In genomic region chr1:197850042-197850441, GRCh38 we compare ENCODE assay signal across 16 cellular contexts. TPM values are rescaled to one million over a fixed set of nuclear protein-coding genes. Genes with fewer than 3 reads are reported as not detected.
DNase-seq lines count a peak whose midpoint lies in the region; ATAC-seq, FAIRE-seq and TF ChIP-seq lines count a peak whose summit lies in the region.
"Had no signal": no experiment of that assay in that cellular context is flagged by ENCODE, and none has a peak within 500 bp of the region (broad histone marks: within the 10 kb centered on the region; RNA-seq: fewer than 3 reads in every experiment).

No MANE protein-coding gene starts in this region.

- no peaks in the 10 kb centered on the region for H3K9me3 Mint-ChIP-seq in mesothelial cell of epicardium

- no TSS peak for BruUV-seq in K562 (replicated peaks; lab: Mats Ljungman, UMichigan)

- no peak overlapping the region for H3K9ac ChIP-seq in K562 (ENCODE audit: insufficient read depth in 1 of 2, low read depth in 2 of 2, low read length in 2 of 2)
- H3K9ac ChIP-seq: BLaER1 treated with 17β-estradiol and CSF1 and Interleukin-3, amounts not matched to agents 10 nM and 100 nM had no signal

- H3K4me3 ChIP-seq in right atrium auricular region (no peak overlapping the region), K562 (no peak overlapping the region), pancreas (no peak overlapping the region)
- H3K4me3 ChIP-seq: BLaER1 treated with 17β-estradiol and CSF1 and Interleukin-3, amounts not matched to agents 10 nM and 100 nM had no signal

- no peak for TF ChIP-seq CTCF in right atrium auricular region (IDR thresholded peaks at IDR 0.05)
- no peak for TF ChIP-seq CTCF in K562 (IDR thresholded peaks at IDR 0.05 in 2 of 3, conservative IDR thresholded peaks at IDR 0.05 in 1 of 3; ENCODE audit: insufficient read depth in 2 of 3, low read depth in 1 of 3, low read length in 3 of 3)
- TF ChIP-seq CTCF in mesothelial cell of epicardium (IDR thresholded peaks at IDR 0.05; ENCODE audit: unreplicated experiment) = no peak
- no peak for TF ChIP-seq CTCF in pancreas (IDR thresholded peaks at IDR 0.05)
- no peak for TF ChIP-seq CTCF in GM10248 (IDR thresholded peaks at IDR 0.05; ENCODE audit: control extremely low read depth, extremely low read depth, low read depth, missing control alignments)

- H3K4me1 ChIP-seq in right atrium auricular region = no peaks in the 10 kb centered on the region
- H3K4me1 ChIP-seq in K562 (replicated peaks in 1 of 2; ENCODE audit: control insufficient read depth in 2 of 2, insufficient read depth in 2 of 2, low read length in 2 of 2) = peaks cover 0 to 5% of the 10 kb centered on the region in 2 experiments; a peak in 3 of 5 replicates
- no peaks in the 10 kb centered on the region for H3K4me1 ChIP-seq in pancreas
- H3K4me1 ChIP-seq: BLaER1 treated with 17β-estradiol and CSF1 and Interleukin-3, amounts not matched to agents 10 nM and 100 nM had no signal

- no peak overlapping the region for H2AFZ ChIP-seq in K562 (ENCODE audit: low read depth, low read length)

- no peaks in the 10 kb centered on the region for H3K36me3 Mint-ChIP-seq in mesothelial cell of epicardium
- H3K36me3 Mint-ChIP-seq: CD4-positive, CD25-positive, alpha-beta regulatory T cell had no signal

- TF ChIP-seq EP300 in K562 (IDR thresholded peaks at IDR 0.05; ENCODE audit: low read length) = no peak

- no peaks in the 10 kb centered on the region for H3K9me3 ChIP-seq in right atrium auricular region
- H3K9me3 ChIP-seq in K562 (replicated peaks; ENCODE audit: control insufficient read depth, insufficient read depth, low read depth, low read length) = no peaks in the 10 kb centered on the region
- H3K9me3 ChIP-seq in pancreas = no peaks in the 10 kb centered on the region
- H3K9me3 ChIP-seq: BLaER1 treated with 17β-estradiol and CSF1 and Interleukin-3, amounts not matched to agents 10 nM and 100 nM had no signal

- CTCF ChIA-PET in K562 (lab: Yijun Ruan, JAX; ENCODE audit: low intra/inter-chr PET ratio) = interaction anchor here (0.6 kb wide), 1 partner anchor 39 kb away, joined by 4 read pairs; no protein-coding TSS in a partner anchor
- CTCF ChIA-PET in GM10248 (lab: Yijun Ruan, JAX) = no interaction called here

- H3K4me3 Mint-ChIP-seq in mesothelial cell of epicardium = no peak overlapping the region
- H3K4me3 Mint-ChIP-seq: CD4-positive, CD25-positive, alpha-beta regulatory T cell had no signal

- in situ Hi-C loops in K562 (cut with MboI) = no loop called here

- FAIRE-seq in K562 (lab: Jason Lieb, UNC) (peak; percentile 65), pancreas (lab: Jason Lieb, UNC) (no peak)
- FAIRE-seq: H54 had no signal

- no peak overlapping the region for H3K27ac ChIP-seq in right atrium auricular region
- no peak overlapping the region for H3K27ac ChIP-seq in K562 (ENCODE audit: extremely low read depth, low read depth, low read length)
- no peak overlapping the region for H3K27ac ChIP-seq in pancreas
- H3K27ac ChIP-seq: BLaER1 treated with 17β-estradiol and CSF1 and Interleukin-3, amounts not matched to agents 10 nM and 100 nM; HL-60 had no signal

- 5% methylated on average over 4 of the region's 4 CpGs for WGBS in K562 (ENCODE audit: insufficient coverage, low coverage, missing lambda C conversion rate)
- WGBS in pancreas, 2 donors = 35 to 37% methylated on average over 4 of the region's 4 CpGs

- no peaks in the 10 kb centered on the region for H3K36me3 ChIP-seq in right atrium auricular region
- no peaks in the 10 kb centered on the region for H3K36me3 ChIP-seq in K562 (ENCODE audit: control insufficient read depth, insufficient read depth, low read length)
- H3K36me3 ChIP-seq in pancreas = no peaks in the 10 kb centered on the region
- H3K36me3 ChIP-seq: BLaER1 treated with 17β-estradiol and CSF1 and Interleukin-3, amounts not matched to agents 10 nM and 100 nM had no signal

- ATAC-seq in Right ventricle myocardium inferior = no peak
- peak; percentile 71 for ATAC-seq in K562
- ATAC-seq in pancreas = no peak
- ATAC-seq: HCT116 had no signal

- intact Hi-C loops in Right ventricle myocardium inferior (cut with DNase I) = no loop called here
- intact Hi-C loops in K562 (cut with micrococcal nuclease) = no loop called here
- intact Hi-C loops in pancreas (cut with DNase I) = no loop called here

- peaks cover 17% of the 10 kb centered on the region for H3K4me1 Mint-ChIP-seq in mesothelial cell of epicardium
- H3K4me1 Mint-ChIP-seq: CD4-positive, CD25-positive, alpha-beta regulatory T cell had no signal

- TF ChIP-seq RAD21 in K562 (CRISPR knock-in tag; conservative IDR thresholded peaks at IDR 0.05 in 1 of 2, IDR thresholded peaks at IDR 0.05 in 1 of 2) = no peak

- H3K27me3 ChIP-seq in right atrium auricular region = no peaks in the 10 kb centered on the region
- H3K27me3 ChIP-seq in K562 (ENCODE audit: control insufficient read depth in 2 of 2, insufficient read depth in 2 of 2, low read length in 2 of 2) = no peaks in the 10 kb centered on the region
- H3K27me3 ChIP-seq in pancreas = no peaks in the 10 kb centered on the region
- H3K27me3 ChIP-seq: BLaER1 treated with 17β-estradiol and CSF1 and Interleukin-3, amounts not matched to agents 10 nM and 100 nM had no signal

- peak overlapping the region; percentile 18 for H3K27ac Mint-ChIP-seq in mesothelial cell of epicardium
- H3K27ac Mint-ChIP-seq: CD4-positive, CD25-positive, alpha-beta regulatory T cell had no signal

- POLR2A ChIA-PET in K562 (lab: Yijun Ruan, JAX) = no interaction called here
- POLR2A ChIA-PET in GM10248 (lab: Yijun Ruan, JAX) = no interaction called here

- no peak overlapping the region for H3K4me2 ChIP-seq in K562 (ENCODE audit: insufficient read depth, low read length)
- H3K4me2 ChIP-seq: BLaER1 treated with 17β-estradiol and CSF1 and Interleukin-3, amounts not matched to agents 10 nM and 100 nM had no signal

- H3K9me1 ChIP-seq in K562 (ENCODE audit: control insufficient read depth, insufficient read depth, low read length) = no peaks in the 10 kb centered on the region

- no peaks in the 10 kb centered on the region for H3K79me2 ChIP-seq in K562 (ENCODE audit: control insufficient read depth, insufficient read depth, low read length)

- TF ChIP-seq POLR2A in K562 (conservative IDR thresholded peaks at IDR 0.05) = no peak

- H4K20me1 ChIP-seq in K562 (replicated peaks; ENCODE audit: control insufficient read depth, insufficient read depth, low read length) = no peaks in the 10 kb centered on the region
- H4K20me1 ChIP-seq: BLaER1 treated with 17β-estradiol and CSF1 and Interleukin-3, amounts not matched to agents 10 nM and 100 nM had no signal

- DNase-seq in Right ventricle myocardium inferior (ENCODE audit: missing footprints) (peak; percentile 37), right atrium auricular region (ENCODE audit: low spot score) (no peak), K562 (ENCODE audit: extremely low read depth in 1 of 4, low spot score in 3 of 4) (peak in 1 of 4 experiments; percentile 59), mesothelial cell of epicardium (ENCODE audit: low spot score in 2 of 2, unreplicated experiment in 2 of 2) (no peak), pancreas (no peak), GM10248 (ENCODE audit: extremely low spot score) (no peak), NCI-H1417 treated with DMSO at 0.1 percent for 48 hours (lab: John Stamatoyannopoulos, UW) (no peak)
- DNase-seq: 8988T; AML-193; CD4-positive, CD25-positive, alpha-beta regulatory T cell; DMS53; GF-D8 had no signal

- peaks cover 2% of the 10 kb centered on the region for H3K27me3 Mint-ChIP-seq in mesothelial cell of epicardium (ENCODE audit: low read depth)

TF ChIP-seq in K562, 482 proteins besides CTCF, POLR2A, EP300 and RAD21 (continues in another document):
- TF ChIP-seq MEIS2 (IDR thresholded peaks at IDR 0.05; ENCODE audit: partially characterized antibody) (peak; percentile 46), FOXP4 (CRISPR knock-in tag; IDR thresholded peaks at IDR 0.05; ENCODE audit: borderline replicate concordance) (no peak), FOSL1 (tag; conservative IDR thresholded peaks at IDR 0.05) (no peak), OTX1 (CRISPR knock-in tag; IDR thresholded peaks at IDR 0.05) (no peak), ZZZ3 (IDR thresholded peaks at IDR 0.05) (no peak)

RNA-seq across cellular contexts. Expression of gene C1orf53, which starts 52.4 kb away (rescaled TPM):
- 4.9 TPM for total RNA-seq in Right ventricle myocardium inferior
- 10 to 100 TPM in 1 of 2 donors, 1 to 10 TPM in 1; 4.0 to 12.1 TPM for total RNA-seq in right atrium auricular region
- total RNA-seq in K562 (2011; cell fraction: chromatin; rRNA removed; ENCODE audit: low replicate concordance) = not detected in 2 replicates
- total RNA-seq in K562 (2011; cell fraction: nucleolus; rRNA removed) = not detected in 2 replicates
- total RNA-seq in K562 (2011; cell fraction: nucleoplasm; rRNA removed) = not detected in 2 replicates
- 0.45 and 3.1 TPM in 2 replicates for total RNA-seq in K562 (2014; rRNA removed)
- total RNA-seq in K562 (2014; rRNA removed; fragmentation: Illumina TruSeq; extraction: Trizol) = 0.73 and 1.6 TPM in 2 replicates
- 3.0 and 3.2 TPM in 2 replicates for total RNA-seq in K562 (2015; rRNA removed; fragmentation: Illumina TruSeq; extraction: Trizol)
- total RNA-seq in K562 (2021) = 1.5 and 1.9 TPM in 2 replicates
- 0.65 and 2.3 TPM in 2 replicates for polyA plus RNA-seq in K562 (2011; rRNA removed)
- polyA plus RNA-seq in K562 (2011; cell fraction: cytosol; rRNA removed) = 0.81 and 1.6 TPM in 2 replicates
- polyA plus RNA-seq in K562 (2011; cell fraction: nucleus; rRNA removed) = not detected in 2 replicates
- 3.0 and 5.0 TPM in 2 replicates for polyA plus RNA-seq in K562 (2012)
- 0.31 and 0.96 TPM in 2 replicates for polyA plus RNA-seq in K562 (2014; fragmentation: Illumina TruSeq; extraction: Trizol)
- polyA plus RNA-seq in K562 (2014; fragmentation: Nextera tagmentation; extraction: Ambion mirVana) = 1 to 10 TPM; 1.8 to 2.5 TPM
- polyA plus RNA-seq in K562 (2014; rRNA removed) = 3.2 and 5.8 TPM in 2 replicates
- polyA minus RNA-seq in K562 (2011; rRNA and poly(A)+ RNA removed) = 1.1 TPM in 1 of 2 replicates, not detected in the other
- not detected in 2 replicates for polyA minus RNA-seq in K562 (2011; cell fraction: cytosol; rRNA and poly(A)+ RNA removed)
- not detected in 2 replicates for polyA minus RNA-seq in K562 (2011; cell fraction: nucleus; rRNA and poly(A)+ RNA removed)
- total RNA-seq in mesothelial cell of epicardium = 3.8 to 4.6 TPM (median 4.3 TPM) in 3 replicates
- total RNA-seq in pancreas = 1 to 10 TPM in 4 of 6 donors, under 1 TPM in 2; 0.60 to 2.7 (median 2.5) TPM
- 1 to 10 TPM; 5.6 to 6.7 TPM for polyA plus RNA-seq in pancreas
- total RNA-seq: CD4-positive, CD25-positive, alpha-beta regulatory T cell had no signal
